9 cellular contexts compared by ENCODE assay signal in the genomic region with DNA sequence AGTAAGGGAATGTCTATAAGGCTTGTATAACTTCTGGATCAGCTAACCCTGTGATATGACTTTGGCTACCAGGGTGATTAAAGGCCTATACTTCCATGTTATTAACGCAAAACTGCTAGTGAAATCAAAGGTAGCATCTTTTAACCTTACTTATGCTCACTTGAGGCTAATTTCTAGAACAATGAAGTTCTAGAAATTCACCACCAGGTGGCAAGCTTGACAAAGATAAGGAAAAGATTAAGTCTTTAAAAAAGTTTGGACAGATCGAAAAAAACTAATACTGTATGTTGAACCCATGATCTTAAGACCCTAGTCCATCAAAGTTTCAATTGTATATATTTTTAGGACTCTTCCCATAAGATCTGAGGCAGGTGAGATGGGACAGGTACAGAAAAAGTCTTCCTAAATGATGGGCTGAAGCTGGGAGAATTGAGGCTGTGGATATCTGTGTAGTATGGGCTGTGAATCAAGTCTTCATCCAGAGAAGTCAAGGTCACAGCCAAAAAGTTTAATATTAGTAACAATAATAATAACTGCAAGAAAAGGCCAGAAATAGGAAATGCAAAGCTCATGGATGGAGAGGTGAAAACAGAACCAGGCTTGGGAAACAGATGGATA. TPM values are rescaled to one million over a fixed set of nuclear protein-coding genes. Genes with fewer than 3 reads are reported as not detected.
DNase-seq lines count a peak whose midpoint lies in the region; ATAC-seq, FAIRE-seq and TF ChIP-seq lines count a peak whose summit lies in the region.
"Had no signal": no experiment of that assay in that cellular context is flagged by ENCODE, and none has a peak within 500 bp of the region (broad histone marks: within the 10 kb centered on the region; RNA-seq: fewer than 3 reads in every experiment).

No MANE protein-coding gene starts in this region.

- no peaks in the 10 kb centered on the region for H3K9me3 Mint-ChIP-seq in activated naive CD4-positive, alpha-beta T cell treated with anti-CD3 and anti-CD28 coated beads, Interleukin-2, amount 50 U/mL, for 24 hours

- no peak overlapping the region for H3K4me3 ChIP-seq in right lobe of liver

- DNase-seq in activated naive CD4-positive, alpha-beta T cell (lab: John Stamatoyannopoulos, UW): no peak
- DNase-seq in M059J (ENCODE audit: low read depth) (peak; percentile 61), astrocyte of the hippocampus (ENCODE audit: low read depth, low spot score) (peak; percentile 53), right lobe of liver (no peak), HTR-8/SVneo (ENCODE audit: insufficient read length, low spot score) (no peak), NCI-H2029 (lab: John Stamatoyannopoulos, UW) (no peak), hippocampal formation (lab: John Stamatoyannopoulos, UW) (no peak)

- peak overlapping the region; percentile 53 for H3K27ac Mint-ChIP-seq in activated naive CD4-positive, alpha-beta T cell treated with anti-CD3 and anti-CD28 coated beads, Interleukin-2, amount 50 U/mL, for 24 hours

- peak; percentile 56 to 65 (median 60) for TF ChIP-seq CTCF in right lobe of liver (IDR thresholded peaks at IDR 0.05)

- peaks cover 24% of the 10 kb centered on the region for H3K4me1 Mint-ChIP-seq in activated naive CD4-positive, alpha-beta T cell treated with anti-CD3 and anti-CD28 coated beads, Interleukin-2, amount 50 U/mL, for 24 hours

- 30% methylated on average over 2 of the region's 2 CpGs for WGBS in right lobe of liver (ENCODE audit: insufficient coverage, low coverage, low lambda C conversion rate, missing lambda C conversion rate)

- no peaks in the 10 kb centered on the region for H3K4me1 ChIP-seq in right lobe of liver

- FAIRE-seq in HTR-8/SVneo (lab: Jason Lieb, UNC): no peak
- FAIRE-seq: colon had no signal

- H3K36me3 ChIP-seq in right lobe of liver: no peaks in the 10 kb centered on the region

- H3K27me3 ChIP-seq in right lobe of liver: no peaks in the 10 kb centered on the region

- no peak for TF ChIP-seq POLR2A in right lobe of liver (IDR thresholded peaks at IDR 0.05)

- intact Hi-C loops in right lobe of liver (cut with DNase I): no loop called here

- H3K27me3 Mint-ChIP-seq in activated naive CD4-positive, alpha-beta T cell treated with anti-CD3 and anti-CD28 coated beads, Interleukin-2, amount 50 U/mL, for 24 hours: no peaks in the 10 kb centered on the region

- no peak overlapping the region for H3K27ac ChIP-seq in right lobe of liver

- H3K4me3 Mint-ChIP-seq in activated naive CD4-positive, alpha-beta T cell treated with anti-CD3 and anti-CD28 coated beads, Interleukin-2, amount 50 U/mL, for 24 hours: no peak overlapping the region

- peak; percentile 25 to 64 (median 54) for ATAC-seq in right lobe of liver

- H3K36me3 Mint-ChIP-seq in activated naive CD4-positive, alpha-beta T cell treated with anti-CD3 and anti-CD28 coated beads, Interleukin-2, amount 50 U/mL, for 24 hours: peaks cover 7% of the 10 kb centered on the region

- no peaks in the 10 kb centered on the region for H3K9me3 ChIP-seq in right lobe of liver

RNA-seq across cellular contexts. Expression of gene KYAT3, which starts 18.8 kb away (rescaled TPM):
- 44.4 and 52.2 TPM in 2 replicates for total RNA-seq in M059J (2014; rRNA removed; shearing (Covaris generic))
- total RNA-seq in right lobe of liver: 10 to 100 TPM in 3 of 6 experiments, 1 to 10 TPM in 3; 8.9 to 19.9 (median 9.8) TPM

RNA-seq across cellular contexts. Expression of gene RBMXL1, which starts 18.8 kb away (rescaled TPM):
- total RNA-seq in M059J (2014; rRNA removed; shearing (Covaris generic)): 10.6 and 15.9 TPM in 2 replicates
- 10 to 100 TPM in 2 of 6 experiments, 1 to 10 TPM in 4; 6.9 to 13.8 (median 8.5) TPM for total RNA-seq in right lobe of liver

RNA-seq across cellular contexts. Expression of gene GBP3, which starts 49.0 kb away (rescaled TPM):
- 88.8 and 89.5 TPM in 2 replicates for total RNA-seq in M059J (2014; rRNA removed; shearing (Covaris generic))
- 10 to 100 TPM in 4 of 6 experiments, 1 to 10 TPM in 2; 4.3 to 24.6 (median 11.7) TPM for total RNA-seq in right lobe of liver

Comparison
In these comparisons a context has a peak if more than half of its experiments do, and no peak if none do; other contexts are left out.
1. DNase-seq: peak in M059J (single experiment) and astrocyte of the hippocampus (single experiment); none in activated naive CD4-positive, alpha-beta T cell (0 of 4), right lobe of liver (0 of 3), HTR-8/SVneo (single experiment), NCI-H2029 (single experiment) and hippocampal formation (0 of 2).